16 cellular contexts compared by ENCODE assay signal in genomic region chr7:99011706-99012404, GRCh38.
DNase-seq lines count a peak whose midpoint lies in the region; ATAC-seq and TF ChIP-seq lines count a peak whose summit lies in the region.
"Had no signal": no experiment of that assay in that cellular context is flagged by ENCODE, and none has a peak within 500 bp of the region (broad histone marks: within the 10 kb centered on the region; RNA-seq: fewer than 3 reads in every experiment).

No MANE protein-coding gene starts in this region.

- no peak overlapping the region for H3K4me3 ChIP-seq in sigmoid colon
- H3K4me3 ChIP-seq in HAP-1 = no peak overlapping the region
- H3K4me3 ChIP-seq: GM23338, MG63 had no signal

- no peak for TF ChIP-seq POLR2A in sigmoid colon (IDR thresholded peaks at IDR 0.05)

- peaks cover 11% of the 10 kb centered on the region for H3K4me1 Mint-ChIP-seq in stimulated activated naive CD8-positive, alpha-beta T cell treated with anti-CD3 and anti-CD28 coated beads, Interleukin-15, amount 100 ng/mL, for 72 hours
- no peaks in the 10 kb centered on the region for H3K4me1 Mint-ChIP-seq in activated T-helper 2 cell treated with anti-CD3 and anti-CD28 coated beads, Interferon-gamma antibody, Interleukin-2, Interleukin-4, amounts not matched to agents 10 μg/mL and 5 μg/mL and 100 μg/mL, durations not matched to agents 14 hours and 24 hours and 36 hours (ENCODE audit: low read depth)
- H3K4me1 Mint-ChIP-seq: GM23338 had no signal

- no peak for TF ChIP-seq EP300 in sigmoid colon (IDR thresholded peaks at IDR 0.05)

- in situ Hi-C loops in HAP-1 (cut with MboI; ENCODE audit: low sequenced_read_pairs) = no loop called here

- peaks cover 80% of the 10 kb centered on the region for H3K36me3 Mint-ChIP-seq in activated T-helper 2 cell treated with anti-CD3 and anti-CD28 coated beads, Interferon-gamma antibody, Interleukin-2, Interleukin-4, amounts not matched to agents 10 μg/mL and 5 μg/mL and 100 μg/mL, durations not matched to agents 14 hours and 24 hours and 36 hours (ENCODE audit: low read depth)

- no peak for ATAC-seq in stimulated activated naive CD8-positive, alpha-beta T cell treated with anti-CD3 and anti-CD28 coated beads, Interleukin-15, amount 100 ng/mL, for 72 hours
- ATAC-seq in stimulated activated naive CD8-positive, alpha-beta T cell treated with anti-CD3 and anti-CD28 coated beads, Interleukin-15, Interleukin-2, amounts not matched to agents 100 U/mL and 50 U/mL, for 24 hours = no peak
- ATAC-seq: GM23338 had no signal

- H3K9me3 ChIP-seq in sigmoid colon = no peaks in the 10 kb centered on the region
- no peaks in the 10 kb centered on the region for H3K9me3 ChIP-seq in HAP-1
- H3K9me3 ChIP-seq: MG63 had no signal

- H3K4me1 ChIP-seq in sigmoid colon (no peaks in the 10 kb centered on the region), HAP-1 (no peaks in the 10 kb centered on the region)

- TF ChIP-seq CTCF in sigmoid colon (IDR thresholded peaks at IDR 0.05) = no peak

- DNase-seq in stimulated activated naive CD8-positive, alpha-beta T cell treated with anti-CD3 and anti-CD28 coated beads, Interleukin-15, amount 100 ng/mL, for 72 hours = no peak
- no peak for DNase-seq in stimulated activated naive CD8-positive, alpha-beta T cell treated with anti-CD3 and anti-CD28 coated beads, Interleukin-15, Interleukin-2, amounts not matched to agents 100 U/mL and 50 U/mL, for 24 hours
- DNase-seq in islet precursor cell (peak; percentile 49), sigmoid colon (peak; percentile 53), NCI-H1092 (lab: John Stamatoyannopoulos, UW) (no peak), HAP-1 (ENCODE audit: low spot score in 2 of 2) (no peak)
- DNase-seq in activated T-helper 2 cell treated with anti-CD3 and anti-CD28 coated beads, Interferon-gamma antibody, Interleukin-2, Interleukin-4, amounts not matched to agents 10 μg/mL and 5 μg/mL and 100 μg/mL, durations not matched to agents 14 hours and 24 hours and 36 hours (ENCODE audit: low spot score) = no peak
- DNase-seq: GF-D8, HFFc6, Karpas-422, MG63, NCI-H1092 treated with DMSO at 0.1 percent for 48 hours, NCI-H226, NCI-H524 treated with DMSO at 0.1 percent for 48 hours had no signal

- H3K36me3 ChIP-seq in sigmoid colon (peaks cover 20 to 90% (median 64%) of the 10 kb centered on the region in 4 donors), HAP-1 (replicated peaks) (peaks cover 75% of the 10 kb centered on the region)

- no peak overlapping the region for H3K4me3 Mint-ChIP-seq in stimulated activated naive CD8-positive, alpha-beta T cell treated with anti-CD3 and anti-CD28 coated beads, Interleukin-15, amount 100 ng/mL, for 72 hours
- H3K4me3 Mint-ChIP-seq in activated T-helper 2 cell treated with anti-CD3 and anti-CD28 coated beads, Interferon-gamma antibody, Interleukin-2, Interleukin-4, amounts not matched to agents 10 μg/mL and 5 μg/mL and 100 μg/mL, durations not matched to agents 14 hours and 24 hours and 36 hours (ENCODE audit: low read depth) = no peak overlapping the region
- H3K4me3 Mint-ChIP-seq: GM23338, HFFc6 had no signal

- H3K9me3 Mint-ChIP-seq in stimulated activated naive CD8-positive, alpha-beta T cell treated with anti-CD3 and anti-CD28 coated beads, Interleukin-15, amount 100 ng/mL, for 72 hours = no peaks in the 10 kb centered on the region
- H3K9me3 Mint-ChIP-seq in activated T-helper 2 cell treated with anti-CD3 and anti-CD28 coated beads, Interferon-gamma antibody, Interleukin-2, Interleukin-4, amounts not matched to agents 10 μg/mL and 5 μg/mL and 100 μg/mL, durations not matched to agents 14 hours and 24 hours and 36 hours = no peaks in the 10 kb centered on the region
- H3K9me3 Mint-ChIP-seq: GM23338, HFFc6 had no signal

- H3K27me3 Mint-ChIP-seq in stimulated activated naive CD8-positive, alpha-beta T cell treated with anti-CD3 and anti-CD28 coated beads, Interleukin-15, amount 100 ng/mL, for 72 hours = no peaks in the 10 kb centered on the region
- H3K27me3 Mint-ChIP-seq in activated T-helper 2 cell treated with anti-CD3 and anti-CD28 coated beads, Interferon-gamma antibody, Interleukin-2, Interleukin-4, amounts not matched to agents 10 μg/mL and 5 μg/mL and 100 μg/mL, durations not matched to agents 14 hours and 24 hours and 36 hours (ENCODE audit: low read depth) = no peaks in the 10 kb centered on the region

- intact Hi-C loops in sigmoid colon (cut with DNase I) = no loop called here
- intact Hi-C loops in activated T-helper 2 cell treated with anti-CD3 and anti-CD28 coated beads, Interferon-gamma antibody, Interleukin-2, Interleukin-4, amounts not matched to agents 10 μg/mL and 5 μg/mL and 100 μg/mL, durations not matched to agents 14 hours and 24 hours and 36 hours (cut with micrococcal nuclease) = no loop called here

- peak overlapping the region; percentile 74 to 82 for H3K27ac Mint-ChIP-seq in stimulated activated naive CD8-positive, alpha-beta T cell treated with anti-CD3 and anti-CD28 coated beads, Interleukin-15, amount 100 ng/mL, for 72 hours
- no peak overlapping the region for H3K27ac Mint-ChIP-seq in activated T-helper 2 cell treated with anti-CD3 and anti-CD28 coated beads, Interferon-gamma antibody, Interleukin-2, Interleukin-4, amounts not matched to agents 10 μg/mL and 5 μg/mL and 100 μg/mL, durations not matched to agents 14 hours and 24 hours and 36 hours
- H3K27ac Mint-ChIP-seq: GM23338, HFFc6 had no signal

- H3K27me3 ChIP-seq in sigmoid colon (no peaks in the 10 kb centered on the region), HAP-1 (ENCODE audit: low read depth) (no peaks in the 10 kb centered on the region)
- H3K27me3 ChIP-seq: MG63 had no signal

- no peak overlapping the region for H3K27ac ChIP-seq in sigmoid colon
- H3K27ac ChIP-seq: C4-2B had no signal

- WGBS in sigmoid colon, 2 donors = 94 to 97% methylated on average over 36 of the region's 36 CpGs

Comparison
In these comparisons a context has a peak if more than half of its experiments do, and no peak if none do; other contexts are left out.
1. DNase-seq: peak in islet precursor cell (single experiment) and sigmoid colon (single experiment); none in stimulated activated naive CD8-positive, alpha-beta T cell treated with anti-CD3 and anti-CD28 coated beads, Interleukin-15, amount 100 ng/mL, for 72 hours (0 of 2), stimulated activated naive CD8-positive, alpha-beta T cell treated with anti-CD3 and anti-CD28 coated beads, Interleukin-15, Interleukin-2, amounts not matched to agents 100 U/mL and 50 U/mL, for 24 hours (single experiment), NCI-H1092 (single experiment), HAP-1 (0 of 2) and activated T-helper 2 cell treated with anti-CD3 and anti-CD28 coated beads, Interferon-gamma antibody, Interleukin-2, Interleukin-4, amounts not matched to agents 10 μg/mL and 5 μg/mL and 100 μg/mL, durations not matched to agents 14 hours and 24 hours and 36 hours (single experiment).